ENCODE assay signal across 17 cellular contexts in the genomic region with DNA sequence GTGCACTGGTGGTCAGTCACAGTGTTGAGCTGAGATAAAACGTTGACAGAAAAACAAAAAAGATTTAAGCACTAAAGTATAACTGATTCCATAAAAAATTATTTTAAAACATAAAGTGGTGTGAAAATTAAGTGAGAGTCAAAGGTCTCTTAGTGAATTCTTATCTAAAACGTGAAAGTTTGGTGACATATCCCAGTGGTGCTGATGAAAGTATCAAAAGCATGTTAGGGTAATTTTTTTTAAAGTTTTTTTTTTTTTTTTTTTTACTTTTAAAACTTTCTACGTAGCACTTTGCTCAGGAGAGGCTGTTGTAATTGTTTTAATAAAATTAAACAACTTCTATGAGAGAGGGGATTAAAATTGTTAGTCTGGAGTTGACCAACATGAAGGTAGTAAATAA.
DNase-seq lines count a peak whose midpoint lies in the region; ATAC-seq, FAIRE-seq and TF ChIP-seq lines count a peak whose summit lies in the region.
"Had no signal": no experiment of that assay in that cellular context is flagged by ENCODE, and none has a peak within 500 bp of the region (broad histone marks: within the 10 kb centered on the region; RNA-seq: fewer than 3 reads in every experiment).

No MANE protein-coding gene starts in this region.

- no peak overlapping the region for H3K4ac ChIP-seq in mesenchymal stem cell (ENCODE audit: low read depth in 1 of 2, low read length in 2 of 2)

- H2BK15ac ChIP-seq in mesenchymal stem cell (ENCODE audit: low read depth, poor library complexity, severe bottlenecking): no peak overlapping the region

- TF ChIP-seq CTCF in astrocyte (IDR thresholded peaks at IDR 0.05; ENCODE audit: insufficient read depth, low read depth, low read length): no peak

- H2AK5ac ChIP-seq in mesenchymal stem cell (ENCODE audit: low read length, severe bottlenecking): no peak overlapping the region

- no peak overlapping the region for H4K8ac ChIP-seq in mesenchymal stem cell (ENCODE audit: low read length)

- H4K91ac ChIP-seq in mesenchymal stem cell (ENCODE audit: low read length): no peak overlapping the region

- DNase-seq in HEK293T (ENCODE audit: extremely low spot score) (no peak), astrocyte (ENCODE audit: low read depth) (no peak), mesenchymal stem cell (no peak), dermis blood vessel endothelial cell (no peak), NCI-H1694 treated with DMSO at 0.1 percent for 48 hours (lab: John Stamatoyannopoulos, UW) (no peak)
- DNase-seq: activated CD4-positive, alpha-beta T cell treated with anti-CD3 and anti-CD28 coated beads for 1 hour; activated naive CD8-positive, alpha-beta T cell treated with anti-CD3 and anti-CD28 coated beads, Interleukin-2, amount 10 ng/mL, durations not matched to agents 7 days and 5 days; kidney glomerular epithelial cell; midbrain; NCI-H1417 treated with DMSO at 0.1 percent for 48 hours; nucleus accumbens; T1000 had no signal

- no peaks in the 10 kb centered on the region for H3K27me3 ChIP-seq in astrocyte (ENCODE audit: insufficient read depth, low read length)
- H3K27me3 ChIP-seq in mesenchymal stem cell (ENCODE audit: control insufficient read depth in 1 of 2, insufficient read depth in 1 of 2, low read length in 2 of 2): no peaks in the 10 kb centered on the region
- H3K27me3 ChIP-seq in skeletal muscle satellite cell (ENCODE audit: control insufficient read depth, insufficient read depth, low read length): peaks cover 19% of the 10 kb centered on the region

- POLR2A ChIA-PET in HEK293T (lab: Yijun Ruan, JAX): interaction anchor here (0.9 to 1.8 kb wide), 4 partner anchors 10 to 174 kb away, joined by 3 to 7 read pairs (median 4); no protein-coding TSS in a partner anchor

- no peak for ATAC-seq in GM19023 (IDR thresholded peaks at IDR 0.05; ENCODE audit: unreplicated experiment)
- no peak for ATAC-seq in GM21717 (IDR thresholded peaks at IDR 0.05; ENCODE audit: unreplicated experiment)

- H3K9me3 ChIP-seq in astrocyte (ENCODE audit: insufficient read depth, low read depth, low read length) (no peaks in the 10 kb centered on the region), mesenchymal stem cell (ENCODE audit: control insufficient read depth, low read length) (no peaks in the 10 kb centered on the region), skeletal muscle satellite cell (replicated peaks; ENCODE audit: low read length) (no peaks in the 10 kb centered on the region)

- H3K23ac ChIP-seq in mesenchymal stem cell (ENCODE audit: low read length in 2 of 2): no peak overlapping the region

- H3K79me2 ChIP-seq in astrocyte (ENCODE audit: insufficient read depth, low read length): no peaks in the 10 kb centered on the region

- H3K27ac ChIP-seq in astrocyte (ENCODE audit: low read depth, low read length) (no peak overlapping the region), mesenchymal stem cell (ENCODE audit: low read length, poor library complexity, severe bottlenecking) (no peak overlapping the region)
- H3K27ac ChIP-seq: SK-N-MC had no signal

- H3K27me3 Mint-ChIP-seq in astrocyte (ENCODE audit: low read depth, unreplicated experiment): no peaks in the 10 kb centered on the region

- no peak overlapping the region for H3K4me3 Mint-ChIP-seq in astrocyte (ENCODE audit: unreplicated experiment)
- H3K4me3 Mint-ChIP-seq: activated naive CD8-positive, alpha-beta T cell treated with anti-CD3 and anti-CD28 coated beads, Interleukin-2, amount 10 ng/mL, durations not matched to agents 7 days and 5 days had no signal

- peaks cover 3% of the 10 kb centered on the region for H3K79me1 ChIP-seq in mesenchymal stem cell (replicated peaks; ENCODE audit: low read length, poor library complexity, severe bottlenecking)

- H3K9ac ChIP-seq in astrocyte (ENCODE audit: low read length) (no peak overlapping the region), mesenchymal stem cell (ENCODE audit: low read length) (peak overlapping the region; percentile 74), skeletal muscle satellite cell (ENCODE audit: low read depth, low read length) (no peak overlapping the region)

- 33% methylated on average over 1 of the region's 3 CpGs for WGBS in mesenchymal stem cell

- H2AFZ ChIP-seq in astrocyte (ENCODE audit: low read depth, low read length): no peak overlapping the region
- no peak overlapping the region for H2AFZ ChIP-seq in mesenchymal stem cell (ENCODE audit: low read depth, low read length)

- peaks cover 12% of the 10 kb centered on the region for H3K4me1 Mint-ChIP-seq in astrocyte (ENCODE audit: low read depth, unreplicated experiment)

- H3K9me3 Mint-ChIP-seq in astrocyte (ENCODE audit: unreplicated experiment): no peaks in the 10 kb centered on the region
- H3K9me3 Mint-ChIP-seq: activated naive CD8-positive, alpha-beta T cell treated with anti-CD3 and anti-CD28 coated beads, Interleukin-2, amount 10 ng/mL, durations not matched to agents 7 days and 5 days had no signal

- FAIRE-seq in astrocyte (lab: Jason Lieb, UNC): no peak
- FAIRE-seq: HTR-8/SVneo had no signal

- no peak overlapping the region for H3K14ac ChIP-seq in mesenchymal stem cell (ENCODE audit: low read length in 2 of 2)

- no peaks in the 10 kb centered on the region for H4K20me1 ChIP-seq in astrocyte (ENCODE audit: insufficient read depth, low read length)

- H2BK120ac ChIP-seq in mesenchymal stem cell (ENCODE audit: low read depth, low read length): no peak overlapping the region

- peak overlapping the region; percentile 88 for H3K4me2 ChIP-seq in astrocyte (ENCODE audit: low read length)
- peak overlapping the region; percentile 92 for H3K4me2 ChIP-seq in mesenchymal stem cell (ENCODE audit: low read length, poor library complexity, severe bottlenecking)
- peak overlapping the region; percentile 78 for H3K4me2 ChIP-seq in skeletal muscle satellite cell (ENCODE audit: low read length)

- H2BK5ac ChIP-seq in mesenchymal stem cell (ENCODE audit: low read depth, low read length, poor library complexity, severe bottlenecking): no peak overlapping the region

- no peak overlapping the region for H3K27ac Mint-ChIP-seq in astrocyte (ENCODE audit: unreplicated experiment)
- H3K27ac Mint-ChIP-seq: activated naive CD8-positive, alpha-beta T cell treated with anti-CD3 and anti-CD28 coated beads, Interleukin-2, amount 10 ng/mL, durations not matched to agents 7 days and 5 days had no signal

- no peak overlapping the region for H3K18ac ChIP-seq in mesenchymal stem cell (ENCODE audit: low read depth in 1 of 2, low read length in 2 of 2)

- H2BK12ac ChIP-seq in mesenchymal stem cell (ENCODE audit: low read length in 2 of 2): no peak overlapping the region

- H3K36me3 Mint-ChIP-seq in astrocyte (ENCODE audit: low read depth, unreplicated experiment): no peaks in the 10 kb centered on the region
- H3K36me3 Mint-ChIP-seq: activated naive CD8-positive, alpha-beta T cell treated with anti-CD3 and anti-CD28 coated beads, Interleukin-2, amount 10 ng/mL, durations not matched to agents 7 days and 5 days had no signal

- CTCF ChIA-PET in HEK293T (lab: Yijun Ruan, JAX): interaction anchor here (0.6 to 0.7 kb wide), 2 partner anchors 12 to 132 kb away, joined by 3 to 5 read pairs; no protein-coding TSS in a partner anchor

- H3K4me3 ChIP-seq in astrocyte (ENCODE audit: insufficient read depth, low read depth, low read length) (no peak overlapping the region), mesenchymal stem cell (ENCODE audit: insufficient read depth in 1 of 2, low read depth in 1 of 2, low read length in 2 of 2) (peak overlapping the region in 1 of 2 experiments; percentile 72), skeletal muscle satellite cell (ENCODE audit: low read length) (no peak overlapping the region)
- H3K4me3 ChIP-seq: SK-N-MC had no signal

- H3K36me3 ChIP-seq in astrocyte (ENCODE audit: insufficient read depth, low read length): no peaks in the 10 kb centered on the region
- peaks cover 0 to 4% of the 10 kb centered on the region in 2 experiments for H3K36me3 ChIP-seq in mesenchymal stem cell (ENCODE audit: control insufficient read depth in 1 of 2, insufficient read depth in 2 of 2, low read depth in 1 of 2, low read length in 2 of 2)
- H3K36me3 ChIP-seq in skeletal muscle satellite cell (ENCODE audit: insufficient read depth, low read length): no peaks in the 10 kb centered on the region

- H3K4me1 ChIP-seq in astrocyte (ENCODE audit: insufficient read depth, low read length) (peaks cover 9% of the 10 kb centered on the region), mesenchymal stem cell (ENCODE audit: control insufficient read depth, insufficient read depth, low read depth, low read length) (peaks cover 5% of the 10 kb centered on the region), skeletal muscle satellite cell (ENCODE audit: control insufficient read depth, insufficient read depth, low read length) (peaks cover 6% of the 10 kb centered on the region)

TF ChIP-seq in HEK293T, 16 proteins besides CTCF, POLR2A, EP300 and RAD21:
- TF ChIP-seq, protein P1, sequence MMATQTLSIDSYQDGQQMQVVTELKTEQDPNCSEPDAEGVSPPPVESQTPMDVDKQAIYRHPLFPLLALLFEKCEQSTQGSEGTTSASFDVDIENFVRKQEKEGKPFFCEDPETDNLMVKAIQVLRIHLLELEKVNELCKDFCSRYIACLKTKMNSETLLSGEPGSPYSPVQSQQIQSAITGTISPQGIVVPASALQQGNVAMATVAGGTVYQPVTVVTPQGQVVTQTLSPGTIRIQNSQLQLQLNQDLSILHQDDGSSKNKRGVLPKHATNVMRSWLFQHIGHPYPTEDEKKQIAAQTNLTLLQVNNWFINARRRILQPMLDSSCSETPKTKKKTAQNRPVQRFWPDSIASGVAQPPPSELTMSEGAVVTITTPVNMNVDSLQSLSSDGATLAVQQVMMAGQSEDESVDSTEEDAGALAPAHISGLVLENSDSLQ (IDR thresholded peaks at IDR 0.05): no peak
- TF ChIP-seq L3MBTL2 (conservative IDR thresholded peaks at IDR 0.05) (no peak), TARDBP (IDR thresholded peaks at IDR 0.05) (no peak), ZNF384 (IDR thresholded peaks at IDR 0.05) (0 out of 2 replicates have a peak, but pooled peaks have one; percentile 38)
